8 cellular contexts compared by ENCODE assay signal in the genomic region with DNA sequence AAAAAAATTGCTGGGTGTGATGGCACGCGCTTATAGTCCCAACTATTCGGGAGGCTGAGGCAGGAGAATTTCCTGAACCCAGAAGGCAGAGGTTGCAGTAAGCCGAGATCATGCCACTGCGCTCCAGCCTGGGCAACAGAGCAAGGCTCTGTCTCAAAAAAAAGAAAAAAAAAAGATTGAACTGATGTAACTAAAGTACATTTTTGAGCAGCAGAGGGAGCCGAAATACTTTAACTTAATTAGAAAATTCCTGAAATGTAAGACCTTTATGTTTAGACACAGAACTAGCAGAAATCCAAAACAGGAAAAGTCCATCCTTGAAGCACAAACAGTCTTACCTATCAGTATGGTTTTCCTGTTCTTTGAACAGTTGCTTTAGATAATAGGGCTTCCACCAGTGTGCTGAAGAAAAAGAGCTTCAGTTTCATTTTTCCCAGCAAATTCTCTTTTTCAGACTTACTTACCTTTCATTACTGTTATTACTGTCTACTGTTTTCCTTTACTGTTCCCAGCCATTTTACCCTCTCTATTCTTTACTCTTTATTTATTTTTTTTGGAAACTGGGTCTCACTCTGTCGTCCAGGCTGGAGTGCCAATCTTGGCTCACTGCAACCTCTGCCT. TPM values are rescaled to one million over a fixed set of nuclear protein-coding genes. Genes with fewer than 3 reads are reported as not detected.
A peak's percentile ranks its signal among the peaks of the same experiment; 100 is the strongest.
DNase-seq lines count a peak whose midpoint lies in the region; ATAC-seq and TF ChIP-seq lines count a peak whose summit lies in the region.

No MANE protein-coding gene starts in this region.

- intact Hi-C loops in transverse colon (cut with DNase I; ENCODE audit: low total_unique reads) = no loop called here

- 81 to 90% methylated on average over 7 of the region's 7 CpGs for WGBS in transverse colon (ENCODE audit: low coverage in 1 of 2), 2 donors

- DNase-seq in EL (peak; percentile 35), adipocyte (ENCODE audit: low read depth) (peak; percentile 73), medulla oblongata (ENCODE audit: extremely low spot score) (peak; percentile 62), transverse colon (no peak)
- no peak for DNase-seq in NK-92 treated with Interleukin-12 subunit alpha and Interleukin-12 subunit beta, amount 100 ng/mL, for 24 hours (lab: John Stamatoyannopoulos, UW)
- DNase-seq in stimulated activated CD4-positive, alpha-beta T cell treated with anti-CD3 and anti-CD28 coated beads, Interleukin-15, amount 100 ng/mL, for 24 hours = no peak

- ATAC-seq in HG03432 (IDR thresholded peaks at IDR 0.05; ENCODE audit: unreplicated experiment) = no peak

- H3K27ac ChIP-seq in KMS-11 (peak overlapping the region; percentile 95; the same call in 1 of the 2 replicates), transverse colon (no peak overlapping the region)

- in situ Hi-C loops in transverse colon (cut with MboI; ENCODE audit: low pct_ligation_motif_present in 1 of 4, low pct_unique_long_range_greater_than_20kb in 1 of 4, low sequenced_read_pairs in 3 of 4) = loop anchor here in 3 of 4 donors (25.0 kb wide), 2 partner anchors 210 to 235 kb away; no protein-coding TSS in a partner anchor

- no peaks in the 10 kb centered on the region for H4K20me1 ChIP-seq in KMS-11 (ENCODE audit: insufficient read depth)

- H3K79me2 ChIP-seq in KMS-11 (ENCODE audit: insufficient read depth, low read depth) = no peaks in the 10 kb centered on the region

- no peaks in the 10 kb centered on the region for H3K9me3 ChIP-seq in adipocyte (ENCODE audit: control insufficient read depth, low read length)
- no peaks in the 10 kb centered on the region for H3K9me3 ChIP-seq in transverse colon

- H3K4me2 ChIP-seq in KMS-11 = peak overlapping the region; percentile 85; the same call in 1 of the 2 replicates

- H3K9ac ChIP-seq in KMS-11 (no peak overlapping the region), adipocyte (ENCODE audit: low read length) (no peak overlapping the region)

- no peaks in the 10 kb centered on the region for H3K36me3 ChIP-seq in KMS-11 (ENCODE audit: insufficient read depth)
- peaks cover 55% of the 10 kb centered on the region for H3K36me3 ChIP-seq in adipocyte (ENCODE audit: control insufficient read depth, insufficient read depth, low read length, severe bottlenecking)
- H3K36me3 ChIP-seq in transverse colon = peaks cover 0 to 53% (median 12%) of the 10 kb centered on the region in 4 donors

- H3K4me3 ChIP-seq in KMS-11 (IDR thresholded peaks at IDR 0.05; ENCODE audit: insufficient read depth, low read depth, low read length) = no peak overlapping the region
- no peak overlapping the region for H3K4me3 ChIP-seq in adipocyte (ENCODE audit: low read length)
- no peak overlapping the region for H3K4me3 ChIP-seq in transverse colon

- H3K27me3 ChIP-seq in KMS-11 (ENCODE audit: insufficient read depth, low read depth) = no peaks in the 10 kb centered on the region
- H3K27me3 ChIP-seq in adipocyte (replicated peaks; ENCODE audit: control insufficient read depth, insufficient read depth, low read length) = no peaks in the 10 kb centered on the region
- H3K27me3 ChIP-seq in transverse colon = no peaks in the 10 kb centered on the region

- H2AFZ ChIP-seq in KMS-11 (ENCODE audit: low read depth) = no peak overlapping the region

- H3K4me1 ChIP-seq in KMS-11 (ENCODE audit: low read depth, poor library complexity, severe bottlenecking) (peaks cover 64% of the 10 kb centered on the region), adipocyte (ENCODE audit: control insufficient read depth, insufficient read depth, low read length) (peaks cover 17% of the 10 kb centered on the region), transverse colon (peaks cover 0 to 9% (median 0%) of the 10 kb centered on the region in 4 donors)

- TF ChIP-seq CTCF in KMS-11 (conservative IDR thresholded peaks at IDR 0.05; ENCODE audit: low read depth, low read length) = 0 out of 2 replicates have a peak, but pooled peaks have one; percentile 25
- peak in 2 of 5 experiments; percentile 9 to 14 for TF ChIP-seq CTCF in transverse colon (IDR thresholded peaks at IDR 0.05)

- TF ChIP-seq POLR2A in transverse colon (IDR thresholded peaks at IDR 0.05) = no peak

- TF ChIP-seq EP300 in transverse colon (IDR thresholded peaks at IDR 0.05; ENCODE audit: low read depth) = no peak

RNA-seq across cellular contexts. Expression of a gene that starts 33.4 kb away (rescaled TPM):
- 10 to 100 TPM; 16.1 to 34.8 (median 28.2) TPM for total RNA-seq in transverse colon

RNA-seq across cellular contexts. Expression of a gene that starts 39.3 kb away (rescaled TPM):
- total RNA-seq in transverse colon = 10 to 100 TPM; 16.9 to 53.3 (median 23.9) TPM

RNA-seq across cellular contexts. Expression of a gene that starts 45.7 kb away (rescaled TPM):
- 10 to 100 TPM in 1 of 4 donors, 1 to 10 TPM in 2, not detected in 1; 3.3 to 21.5 (median 4.0) TPM for total RNA-seq in transverse colon

Comparison
In these comparisons a context has a peak if more than half of its experiments do, and no peak if none do; other contexts are left out.
1. DNase-seq: peak in EL (single experiment), adipocyte (single experiment) and medulla oblongata (single experiment); none in NK-92 treated with Interleukin-12 subunit alpha and Interleukin-12 subunit beta, amount 100 ng/mL, for 24 hours (single experiment), stimulated activated CD4-positive, alpha-beta T cell treated with anti-CD3 and anti-CD28 coated beads, Interleukin-15, amount 100 ng/mL, for 24 hours (single experiment) and transverse colon (single experiment).